Comparison of ENCODE assay signal across 1 cellular context in the genomic region with DNA sequence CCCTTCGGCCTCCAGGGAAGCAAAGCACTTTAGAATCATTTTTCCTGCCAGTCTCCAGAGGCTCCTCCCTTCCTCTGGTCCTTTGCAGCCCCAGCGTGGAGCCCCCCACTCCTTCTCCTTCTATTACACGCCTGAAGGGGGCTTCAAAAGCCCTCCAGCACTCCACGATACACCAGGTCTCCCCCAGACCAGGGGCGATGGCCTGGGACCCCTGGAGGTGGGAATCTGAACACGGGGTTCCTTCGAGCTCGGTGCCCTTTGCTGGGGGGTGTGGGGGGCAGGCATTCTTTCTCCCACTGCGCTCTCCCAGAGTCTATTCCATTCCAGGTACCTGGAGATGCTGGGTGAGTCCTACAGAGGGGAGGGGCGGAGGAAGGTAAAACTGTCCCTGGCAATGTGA.
TF ChIP-seq lines count a peak whose summit lies in the region.

No MANE protein-coding gene starts in this region.

TF ChIP-seq in IMR-90, 13 proteins besides CTCF, POLR2A, EP300 and RAD21:
- TF ChIP-seq CEBPB (IDR thresholded peaks at IDR 0.05; ENCODE audit: low read depth, low read length): no peak
- no peak for TF ChIP-seq RFX5 (IDR thresholded peaks at IDR 0.05; ENCODE audit: low read depth, low read length)
- no peak for TF ChIP-seq MXI1 (IDR thresholded peaks at IDR 0.05; ENCODE audit: borderline replicate concordance, low read depth, low read length)
- TF ChIP-seq MAZ (IDR thresholded peaks at IDR 0.05; ENCODE audit: borderline replicate concordance, low read depth, low read length): no peak
- no peak for TF ChIP-seq SMC3 (IDR thresholded peaks at IDR 0.05; ENCODE audit: low read depth, low read length)
- TF ChIP-seq RCOR1 (IDR thresholded peaks at IDR 0.05; ENCODE audit: insufficient replicate concordance, low read length): no peak
- no peak for TF ChIP-seq BHLHE40 (IDR thresholded peaks at IDR 0.05; ENCODE audit: low read depth, low read length)
- TF ChIP-seq NFE2L2 (IDR thresholded peaks at IDR 0.05; ENCODE audit: low read depth, low read length): no peak
- no peak for TF ChIP-seq CHD1 (IDR thresholded peaks at IDR 0.05; ENCODE audit: low read depth, low read length)
- TF ChIP-seq, protein P1, sequence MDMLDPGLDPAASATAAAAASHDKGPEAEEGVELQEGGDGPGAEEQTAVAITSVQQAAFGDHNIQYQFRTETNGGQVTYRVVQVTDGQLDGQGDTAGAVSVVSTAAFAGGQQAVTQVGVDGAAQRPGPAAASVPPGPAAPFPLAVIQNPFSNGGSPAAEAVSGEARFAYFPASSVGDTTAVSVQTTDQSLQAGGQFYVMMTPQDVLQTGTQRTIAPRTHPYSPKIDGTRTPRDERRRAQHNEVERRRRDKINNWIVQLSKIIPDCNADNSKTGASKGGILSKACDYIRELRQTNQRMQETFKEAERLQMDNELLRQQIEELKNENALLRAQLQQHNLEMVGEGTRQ (IDR thresholded peaks at IDR 0.05; ENCODE audit: low read depth, low read length): no peak
- TF ChIP-seq, protein P2, sequence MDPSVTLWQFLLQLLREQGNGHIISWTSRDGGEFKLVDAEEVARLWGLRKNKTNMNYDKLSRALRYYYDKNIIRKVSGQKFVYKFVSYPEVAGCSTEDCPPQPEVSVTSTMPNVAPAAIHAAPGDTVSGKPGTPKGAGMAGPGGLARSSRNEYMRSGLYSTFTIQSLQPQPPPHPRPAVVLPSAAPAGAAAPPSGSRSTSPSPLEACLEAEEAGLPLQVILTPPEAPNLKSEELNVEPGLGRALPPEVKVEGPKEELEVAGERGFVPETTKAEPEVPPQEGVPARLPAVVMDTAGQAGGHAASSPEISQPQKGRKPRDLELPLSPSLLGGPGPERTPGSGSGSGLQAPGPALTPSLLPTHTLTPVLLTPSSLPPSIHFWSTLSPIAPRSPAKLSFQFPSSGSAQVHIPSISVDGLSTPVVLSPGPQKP (IDR thresholded peaks at IDR 0.05; ENCODE audit: borderline replicate concordance, low read depth, low read length): no peak
- TF ChIP-seq MAFK (IDR thresholded peaks at IDR 0.05; ENCODE audit: low read depth, low read length): no peak
- TF ChIP-seq FOS (IDR thresholded peaks at IDR 0.05; ENCODE audit: low read depth, low read length): no peak
